17 cellular contexts compared by ENCODE assay signal in genomic region chr11:117932426-117932825, GRCh38. TPM values are rescaled to one million over a fixed set of nuclear protein-coding genes. Genes with fewer than 3 reads are reported as not detected.
DNase-seq lines count a peak whose midpoint lies in the region; ATAC-seq and TF ChIP-seq lines count a peak whose summit lies in the region.
"Had no signal": no experiment of that assay in that cellular context is flagged by ENCODE, and none has a peak within 500 bp of the region (broad histone marks: within the 10 kb centered on the region; RNA-seq: fewer than 3 reads in every experiment).

No MANE protein-coding gene starts in this region.

- no peak for ATAC-seq in CD4-positive, alpha-beta T cell (ENCODE audit: poor library complexity)
- ATAC-seq in GM23338, result peak; percentile 13; the same call in 1 of the 3 replicates
- no peak for ATAC-seq in naive thymus-derived CD4-positive, alpha-beta T cell
- no peak for ATAC-seq in GM18907 (IDR thresholded peaks at IDR 0.05; ENCODE audit: unreplicated experiment)
- ATAC-seq in body of pancreas, result no peak
- ATAC-seq in HG02678 (IDR thresholded peaks at IDR 0.05; ENCODE audit: unreplicated experiment), result no peak
- ATAC-seq in HG02970 (IDR thresholded peaks at IDR 0.05; ENCODE audit: low FRiP score, unreplicated experiment), result no peak

- H3K79me2 ChIP-seq in GM23338 (replicated peaks; ENCODE audit: insufficient read depth), result no peaks in the 10 kb centered on the region

- H2AFZ ChIP-seq in GM23338, result no peak overlapping the region

- POLR2A ChIA-PET in CD4-positive, alpha-beta T cell (lab: Charles Lee), result interaction anchor here (1.7 to 1.9 kb wide), 2 partner anchors 13 to 18 kb away, joined by 6 read pairs; no protein-coding TSS in a partner anchor
- POLR2A ChIA-PET in naive thymus-derived CD4-positive, alpha-beta T cell (lab: Charles Lee), result no interaction called here

- CTCF ChIA-PET in CD4-positive, alpha-beta T cell (lab: Charles Lee), result interaction anchor here (1.0 to 2.8 kb wide), 2 partner anchors 15 kb away, joined by 4 to 7 read pairs; no protein-coding TSS in a partner anchor
- CTCF ChIA-PET in naive thymus-derived CD4-positive, alpha-beta T cell (lab: Charles Lee), result interaction anchor here (1.1 to 3.2 kb wide), 3 partner anchors 14 to 120 kb away, joined by 3 to 18 read pairs (median 4); no protein-coding TSS in a partner anchor

- H3K4me3 ChIP-seq in GM23338 (no peak overlapping the region), body of pancreas (no peak overlapping the region)
- no peak overlapping the region for H3K4me3 ChIP-seq in naive thymus-derived CD4-positive, alpha-beta T cell (ENCODE audit: low read length)
- H3K4me3 ChIP-seq: thyroid gland had no signal

- no peaks in the 10 kb centered on the region for H4K20me1 ChIP-seq in GM23338 (replicated peaks; ENCODE audit: insufficient read depth)

- H3K27me3 ChIP-seq in CD4-positive, alpha-beta T cell (ENCODE audit: control insufficient read depth, insufficient read depth, low read length), result no peaks in the 10 kb centered on the region
- H3K27me3 ChIP-seq in GM23338 (ENCODE audit: insufficient read depth) (no peaks in the 10 kb centered on the region), body of pancreas (no peaks in the 10 kb centered on the region)
- H3K27me3 ChIP-seq in naive thymus-derived CD4-positive, alpha-beta T cell (ENCODE audit: control insufficient read depth in 2 of 2, insufficient read depth in 2 of 2, low read length in 2 of 2), result no peaks in the 10 kb centered on the region
- H3K27me3 ChIP-seq: thyroid gland had no signal

- intact Hi-C loops in CD4-positive, alpha-beta T cell (cut with DNase I, micrococcal nuclease), result no loop called here
- intact Hi-C loops in naive thymus-derived CD4-positive, alpha-beta T cell (cut with micrococcal nuclease), result no loop called here
- intact Hi-C loops in body of pancreas (cut with DNase I), result no loop called here

- H3K9me3 Mint-ChIP-seq in CD4-positive, alpha-beta T cell, result no peaks in the 10 kb centered on the region
- no peaks in the 10 kb centered on the region for H3K9me3 Mint-ChIP-seq in GM23338
- H3K9me3 Mint-ChIP-seq in activated naive CD8-positive, alpha-beta T cell (ENCODE audit: low read depth), result no peaks in the 10 kb centered on the region
- no peaks in the 10 kb centered on the region for H3K9me3 Mint-ChIP-seq in naive thymus-derived CD4-positive, alpha-beta T cell
- H3K9me3 Mint-ChIP-seq: HFFc6 had no signal

- H3K4me2 ChIP-seq in GM23338, result no peak overlapping the region

- no peaks in the 10 kb centered on the region for H3K36me3 Mint-ChIP-seq in CD4-positive, alpha-beta T cell (ENCODE audit: low read depth)
- no peaks in the 10 kb centered on the region for H3K36me3 Mint-ChIP-seq in GM23338 (ENCODE audit: low read depth)
- no peaks in the 10 kb centered on the region for H3K36me3 Mint-ChIP-seq in activated naive CD8-positive, alpha-beta T cell
- no peaks in the 10 kb centered on the region for H3K36me3 Mint-ChIP-seq in naive thymus-derived CD4-positive, alpha-beta T cell

- H3K27ac Mint-ChIP-seq in CD4-positive, alpha-beta T cell, result peak overlapping the region; percentile 60
- no peak overlapping the region; the same call in none of the 2 replicates for H3K27ac Mint-ChIP-seq in GM23338
- H3K27ac Mint-ChIP-seq in activated naive CD8-positive, alpha-beta T cell, result peak overlapping the region; percentile 95
- H3K27ac Mint-ChIP-seq in naive thymus-derived CD4-positive, alpha-beta T cell, result peak overlapping the region in 6 of 9 donors; percentile 14 to 83 (median 68)
- H3K27ac Mint-ChIP-seq: HFFc6 had no signal

- no peaks in the 10 kb centered on the region for H3F3A ChIP-seq in GM23338 (replicated peaks; ENCODE audit: low read depth)

- 0 out of 2 replicates have a peak, but pooled peaks cover 2% of the 10 kb centered on the region for H3K9me2 ChIP-seq in GM23338 (ENCODE audit: insufficient read depth)

- H3K36me3 ChIP-seq in GM23338 (ENCODE audit: insufficient read depth) (no peaks in the 10 kb centered on the region), body of pancreas (replicated peaks in 1 of 2; ENCODE audit: insufficient read depth in 1 of 2, low read depth in 2 of 2) (no peaks in the 10 kb centered on the region)
- no peaks in the 10 kb centered on the region for H3K36me3 ChIP-seq in naive thymus-derived CD4-positive, alpha-beta T cell (ENCODE audit: control insufficient read depth in 2 of 3, insufficient read depth in 3 of 3, low read length in 3 of 3)
- H3K36me3 ChIP-seq: thyroid gland had no signal

- WGBS in body of pancreas, 2 donors, result 89 to 95% methylated on average over 6 of the region's 6 CpGs

- no peaks in the 10 kb centered on the region for H3K9me3 ChIP-seq in CD4-positive, alpha-beta T cell (ENCODE audit: control insufficient read depth, low read length)
- H3K9me3 ChIP-seq in naive thymus-derived CD4-positive, alpha-beta T cell (ENCODE audit: control insufficient read depth in 2 of 3, low read length in 3 of 3), result no peaks in the 10 kb centered on the region
- no peaks in the 10 kb centered on the region for H3K9me3 ChIP-seq in body of pancreas
- H3K9me3 ChIP-seq: thyroid gland had no signal

- H3K27me3 Mint-ChIP-seq in CD4-positive, alpha-beta T cell, result no peaks in the 10 kb centered on the region
- H3K27me3 Mint-ChIP-seq in GM23338 (ENCODE audit: insufficient read depth, low read depth, poor library complexity), result peaks cover 16% of the 10 kb centered on the region
- H3K27me3 Mint-ChIP-seq in activated naive CD8-positive, alpha-beta T cell, result no peaks in the 10 kb centered on the region
- peaks cover 0 to 3% (median 0%) of the 10 kb centered on the region in 5 donors for H3K27me3 Mint-ChIP-seq in naive thymus-derived CD4-positive, alpha-beta T cell

- peaks cover 59% of the 10 kb centered on the region for H3K4me1 Mint-ChIP-seq in CD4-positive, alpha-beta T cell (ENCODE audit: low read depth)
- peaks cover 42% of the 10 kb centered on the region for H3K4me1 Mint-ChIP-seq in GM23338
- H3K4me1 Mint-ChIP-seq in activated naive CD8-positive, alpha-beta T cell (ENCODE audit: low read depth), result peaks cover 84% of the 10 kb centered on the region
- peaks cover 44 to 56% (median 49%) of the 10 kb centered on the region in 7 donors for H3K4me1 Mint-ChIP-seq in naive thymus-derived CD4-positive, alpha-beta T cell

- H3K4me3 Mint-ChIP-seq in CD4-positive, alpha-beta T cell, result peak overlapping the region; percentile 35
- H3K4me3 Mint-ChIP-seq in GM23338, result no peak overlapping the region
- H3K4me3 Mint-ChIP-seq in activated naive CD8-positive, alpha-beta T cell, result peak overlapping the region; percentile 52
- H3K4me3 Mint-ChIP-seq in naive thymus-derived CD4-positive, alpha-beta T cell, result peak overlapping the region in 3 of 10 donors; percentile 1 to 55 (median 51)
- H3K4me3 Mint-ChIP-seq: HFFc6 had no signal

- no peak overlapping the region for H3K27ac ChIP-seq in CD4-positive, alpha-beta T cell (ENCODE audit: low read depth, low read length)
- H3K27ac ChIP-seq in GM23338 (ENCODE audit: low read depth), result no peak overlapping the region
- no peak overlapping the region for H3K27ac ChIP-seq in naive thymus-derived CD4-positive, alpha-beta T cell (ENCODE audit: low read depth, low read length)
- H3K27ac ChIP-seq in body of pancreas, result no peak overlapping the region
- H3K27ac ChIP-seq: epithelial cell of prostate had no signal

- H3K4me1 ChIP-seq in GM23338 (ENCODE audit: insufficient read depth), result peaks cover 19% of the 10 kb centered on the region; the same call in 1 of the 2 replicates
- H3K4me1 ChIP-seq in naive thymus-derived CD4-positive, alpha-beta T cell (ENCODE audit: control insufficient read depth in 2 of 2, insufficient read depth in 2 of 2, low read length in 2 of 2), result peaks cover 32 to 40% of the 10 kb centered on the region in 2 donors
- peaks cover 12% of the 10 kb centered on the region for H3K4me1 ChIP-seq in body of pancreas

- no peak for TF ChIP-seq POLR2A in body of pancreas (IDR thresholded peaks at IDR 0.05)

- DNase-seq in CD4-positive, alpha-beta T cell, result no peak
- DNase-seq in GM23338 (ENCODE audit: low spot score), result no peak
- no peak for DNase-seq in naive thymus-derived CD4-positive, alpha-beta T cell
- DNase-seq in body of pancreas, result no peak
- DNase-seq: AML-193, HFFc6, NCI-H1930, NCI-H82, Right ventricle myocardium superior, T1000 had no signal

- TF ChIP-seq CTCF in CD4-positive, alpha-beta T cell (IDR thresholded peaks at IDR 0.05), result no peak
- TF ChIP-seq CTCF in GM23338 (conservative IDR thresholded peaks at IDR 0.05; ENCODE audit: low read depth in 2 of 2) (no peak), body of pancreas (IDR thresholded peaks at IDR 0.05) (no peak)

TF ChIP-seq in GM23338, 12 proteins besides CTCF, POLR2A, EP300 and RAD21 (continues in another document):
- TF ChIP-seq ETS1 (IDR thresholded peaks at IDR 0.05), result no peak

RNA-seq across cellular contexts. Expression of gene TMPRSS13, which starts 3.2 kb away (rescaled TPM):
- 1 to 10 TPM in 1 of 2 experiments, under 1 TPM in 1; 0.99 to 1.4 TPM for total RNA-seq in CD4-positive, alpha-beta T cell
- 0.08 and 0.31 TPM in 2 replicates for total RNA-seq in GM23338 (2014; rRNA removed; shearing (Covaris generic))
- polyA plus RNA-seq in GM23338 (2016; fragmentation: Nextera tagmentation; extraction: Ambion mirVana), result 0.10 TPM in 1 of 2 replicates, not detected in the other
- total RNA-seq in naive thymus-derived CD4-positive, alpha-beta T cell, result 1 to 10 TPM; 2.4 to 4.1 (median 3.1) TPM
- under 1 TPM; 0.47 to 0.66 TPM for polyA plus RNA-seq in naive thymus-derived CD4-positive, alpha-beta T cell
- 1 to 10 TPM; 1.6 to 4.9 TPM for total RNA-seq in body of pancreas
- total RNA-seq: HFFc6, M059J, Right ventricle myocardium superior had no signal

RNA-seq across cellular contexts. Expression of gene IL10RA, which starts 53.8 kb away (rescaled TPM):
- 100 to 1,000 TPM; 193 to 203 TPM for total RNA-seq in CD4-positive, alpha-beta T cell
- 0.10 and 0.23 TPM in 2 replicates for total RNA-seq in GM23338 (2014; rRNA removed; shearing (Covaris generic))
- polyA plus RNA-seq in GM23338 (2016; fragmentation: Nextera tagmentation; extraction: Ambion mirVana), result not detected in 2 replicates
- 100 to 1,000 TPM; 154 to 300 (median 184) TPM for total RNA-seq in naive thymus-derived CD4-positive, alpha-beta T cell
- 100 to 1,000 TPM in 1 of 2 donors, 10 to 100 TPM in 1; 85.2 to 163 TPM for polyA plus RNA-seq in naive thymus-derived CD4-positive, alpha-beta T cell
- total RNA-seq in body of pancreas, result 10 to 100 TPM in 1 of 2 donors, 1 to 10 TPM in 1; 7.3 to 10.2 TPM
- total RNA-seq: HFFc6 had no signal

RNA-seq across cellular contexts. Expression of gene FXYD6, which starts 56.0 kb away (rescaled TPM):
- total RNA-seq in CD4-positive, alpha-beta T cell, result not detected
- 25.6 and 30.7 TPM in 2 replicates for total RNA-seq in GM23338 (2014; rRNA removed; shearing (Covaris generic))
- polyA plus RNA-seq in GM23338 (2016; fragmentation: Nextera tagmentation; extraction: Ambion mirVana), result 21.8 and 26.2 TPM in 2 replicates
- total RNA-seq in naive thymus-derived CD4-positive, alpha-beta T cell, result 1 to 10 TPM in 1 of 5 experiments, under 1 TPM in 2, not detected in 2; 0.10 to 5.4 (median 0.98) TPM
- not detected for polyA plus RNA-seq in naive thymus-derived CD4-positive, alpha-beta T cell
- total RNA-seq in body of pancreas, result 10 to 100 TPM; 16.8 to 23.9 TPM
- total RNA-seq: HFFc6 had no signal

Comparison
In these comparisons a context has a peak if more than half of its experiments do, and no peak if none do; other contexts are left out.
1. RNA of gene IL10RA, which starts 53.8 kb away (total RNA-seq): 193 to 203 TPM in CD4-positive, alpha-beta T cell and 154 to 300 TPM in naive thymus-derived CD4-positive, alpha-beta T cell; 7.3 to 10.2 TPM in body of pancreas and 0.10 to 0.23 TPM in GM23338; every median in the first group is over 10 times any median in the second.